Comparison of ENCODE assay signal across 21 cellular contexts in genomic region chr18:46035701-46036680, GRCh38. TPM values are rescaled to one million over a fixed set of nuclear protein-coding genes. Genes with fewer than 3 reads are reported as not detected.
DNase-seq lines count a peak whose midpoint lies in the region; ATAC-seq and TF ChIP-seq lines count a peak whose summit lies in the region.
"Had no signal": no experiment of that assay in that cellular context is flagged by ENCODE, and none has a peak within 500 bp of the region (broad histone marks: within the 10 kb centered on the region; RNA-seq: fewer than 3 reads in every experiment).

No MANE protein-coding gene starts in this region.

- CTCF ChIA-PET in HEK293 (lab: Yijun Ruan, JAX) = interaction anchor here (1.4 kb wide), 1 partner anchor 38 kb away, joined by 4 read pairs; no protein-coding TSS in a partner anchor

- POLR2A ChIA-PET in HEK293 (lab: Yijun Ruan, JAX) = no interaction called here

- H3K36me3 ChIP-seq in HEK293 (ENCODE audit: control insufficient read depth in 2 of 2, insufficient read depth in 1 of 2, low read length in 2 of 2) = peaks cover 0 to 5% of the 10 kb centered on the region in 2 experiments; a peak in 1 of 3 replicates
- no peaks in the 10 kb centered on the region for H3K36me3 ChIP-seq in SJCRH30
- H3K36me3 ChIP-seq: ovary had no signal

- H3K27ac ChIP-seq in HEK293 (ENCODE audit: extremely low read depth, low read depth, low read length) (no peak overlapping the region), SJCRH30 (no peak overlapping the region)
- H3K27ac ChIP-seq: gastroesophageal sphincter, ovary, suprapubic skin, VCaP had no signal

- H3K9me3 Mint-ChIP-seq in CD14-positive monocyte = peaks cover 0 to 4% (median 0%) of the 10 kb centered on the region in 7 donors
- H3K9me3 Mint-ChIP-seq: activated naive CD8-positive, alpha-beta T cell treated with anti-CD3 and anti-CD28 coated beads for 36 hours; activated T-cell treated with anti-CD3 and anti-CD28 coated beads, Interleukin-2, amount 50 U/mL, for 24 hours; effector memory CD8-positive, alpha-beta T cell had no signal

- no peaks in the 10 kb centered on the region for H3K27me3 Mint-ChIP-seq in CD14-positive monocyte (ENCODE audit: low read depth in 3 of 3)
- H3K27me3 Mint-ChIP-seq: activated naive CD8-positive, alpha-beta T cell treated with anti-CD3 and anti-CD28 coated beads for 36 hours; activated T-cell treated with anti-CD3 and anti-CD28 coated beads, Interleukin-2, amount 50 U/mL, for 24 hours; effector memory CD8-positive, alpha-beta T cell had no signal

- H3K4me1 ChIP-seq in HEK293 (ENCODE audit: control insufficient read depth, insufficient read depth, low read length) = no peaks in the 10 kb centered on the region
- H3K4me1 ChIP-seq in SJCRH30 = no peaks in the 10 kb centered on the region
- H3K4me1 ChIP-seq: gastroesophageal sphincter had no signal

- TF ChIP-seq CTCF in CD14-positive monocyte (IDR thresholded peaks at IDR 0.05) (no peak), HEK293 (tag by site-specific recombination; IDR thresholded peaks at IDR 0.05) (no peak), cardiac fibroblast (IDR thresholded peaks at IDR 0.05; ENCODE audit: low read depth, low read length) (no peak)

- H3K4me3 ChIP-seq in HEK293 (ENCODE audit: low read depth, low read length) (no peak overlapping the region), cardiac fibroblast (replicated peaks in 1 of 2; ENCODE audit: low read depth in 2 of 2, low read length in 2 of 2) (no peak overlapping the region), SJCRH30 (no peak overlapping the region)
- H3K4me3 ChIP-seq: gastroesophageal sphincter, ovary, suprapubic skin had no signal

- H3K4me3 Mint-ChIP-seq in CD14-positive monocyte = no peak overlapping the region
- H3K4me3 Mint-ChIP-seq: activated naive CD8-positive, alpha-beta T cell treated with anti-CD3 and anti-CD28 coated beads for 36 hours; activated T-cell treated with anti-CD3 and anti-CD28 coated beads, Interleukin-2, amount 50 U/mL, for 24 hours; effector memory CD8-positive, alpha-beta T cell had no signal

- peaks cover 27% of the 10 kb centered on the region for H3K4me1 Mint-ChIP-seq in CD14-positive monocyte

- intact Hi-C loops in CD14-positive monocyte (cut with micrococcal nuclease) = no loop called here

- H3K27me3 ChIP-seq in SJCRH30 = no peaks in the 10 kb centered on the region
- H3K27me3 ChIP-seq: gastroesophageal sphincter, ovary, suprapubic skin had no signal

- H3K9me3 ChIP-seq in HEK293 (ENCODE audit: control insufficient read depth, insufficient read depth, low read depth, low read length) = no peaks in the 10 kb centered on the region
- no peaks in the 10 kb centered on the region for H3K9me3 ChIP-seq in SJCRH30 (replicated peaks)
- H3K9me3 ChIP-seq: gastroesophageal sphincter, ovary, suprapubic skin had no signal

- no peak for ATAC-seq in GM21390 (IDR thresholded peaks at IDR 0.05; ENCODE audit: unreplicated experiment)
- ATAC-seq: effector memory CD8-positive, alpha-beta T cell; gastroesophageal sphincter had no signal

- DNase-seq in CD14-positive monocyte (ENCODE audit: low spot score) (no peak), cardiac fibroblast (ENCODE audit: low read depth in 2 of 2) (peak; percentile 65 to 78), kidney tubule cell (ENCODE audit: low spot score) (peak; percentile 10), SJCRH30 (no peak), amygdala (lab: John Stamatoyannopoulos, UW) (no peak), MV-4-11 (lab: John Stamatoyannopoulos, UW) (no peak)
- DNase-seq: activated CD4-positive, alpha-beta T cell treated with anti-CD3 and anti-CD28 coated beads, Interleukin-2, amount 50 U/mL, for 48 hours; activated naive CD8-positive, alpha-beta T cell treated with anti-CD3 and anti-CD28 coated beads for 36 hours; activated T-cell treated with anti-CD3 and anti-CD28 coated beads, Interleukin-2, amount 50 U/mL, for 24 hours; AML-193; central memory CD4-positive, alpha-beta T cell; effector memory CD8-positive, alpha-beta T cell; KBM-7; NK-92 treated with Interleukin-12 subunit alpha and Interleukin-12 subunit beta, amount 100 ng/mL, for 24 hours; ovary; stimulated activated CD4-positive, alpha-beta T cell treated with anti-CD3 and anti-CD28 coated beads, Interleukin-4, amount 100 ng/mL, for 24 hours had no signal

- peak overlapping the region in 4 of 7 donors; percentile 32 to 76 (median 58) for H3K27ac Mint-ChIP-seq in CD14-positive monocyte
- H3K27ac Mint-ChIP-seq: activated naive CD8-positive, alpha-beta T cell treated with anti-CD3 and anti-CD28 coated beads for 36 hours; activated T-cell treated with anti-CD3 and anti-CD28 coated beads, Interleukin-2, amount 50 U/mL, for 24 hours; effector memory CD8-positive, alpha-beta T cell had no signal

- peaks cover 66 to 75% of the 10 kb centered on the region in 2 donors for H3K36me3 Mint-ChIP-seq in CD14-positive monocyte

TF ChIP-seq in HEK293, 187 proteins besides CTCF, POLR2A, EP300 and RAD21:
- TF ChIP-seq ZNF664 (tag by site-specific recombination; IDR thresholded peaks at IDR 0.05) (peak; percentile 95), ZNF530 (tag by site-specific recombination; IDR thresholded peaks at IDR 0.05; ENCODE audit: low read depth) (no peak)

RNA-seq across cellular contexts. Expression of gene PSTPIP2, which starts 36.1 kb away (rescaled TPM):
- 10 to 100 TPM; 35.0 to 42.3 TPM for polyA plus RNA-seq in CD14-positive monocyte
- total RNA-seq in SJCRH30 (2014; rRNA removed; shearing (Covaris generic)) = 6.1 and 6.8 TPM in 2 replicates

Comparison
In these comparisons a context has a peak if more than half of its experiments do, and no peak if none do; other contexts are left out.
1. DNase-seq: peak in cardiac fibroblast (2 of 2) and kidney tubule cell (single experiment); none in CD14-positive monocyte (single experiment), SJCRH30 (0 of 2), amygdala (0 of 56) and MV-4-11 (single experiment).